ENCODE assay signal across 9 cellular contexts in genomic region chr12:20950248-20950647, GRCh38.
DNase-seq lines count a peak whose midpoint lies in the region; ATAC-seq and TF ChIP-seq lines count a peak whose summit lies in the region.
"Had no signal": no experiment of that assay in that cellular context is flagged by ENCODE, and none has a peak within 500 bp of the region (broad histone marks: within the 10 kb centered on the region; RNA-seq: fewer than 3 reads in every experiment).

No MANE protein-coding gene starts in this region.

- no peaks in the 10 kb centered on the region for H3K79me2 ChIP-seq in neural cell (replicated peaks; ENCODE audit: insufficient read depth, low read length)

- H3K27me3 ChIP-seq in ascending aorta (no peaks in the 10 kb centered on the region), neural cell (ENCODE audit: insufficient read depth, low read depth, low read length) (no peaks in the 10 kb centered on the region)
- H3K27me3 ChIP-seq in naive thymus-derived CD4-positive, alpha-beta T cell (ENCODE audit: control insufficient read depth in 2 of 2, insufficient read depth in 2 of 2, low read length in 2 of 2) = no peaks in the 10 kb centered on the region

- peak; percentile 79 for ATAC-seq in GM21619 (IDR thresholded peaks at IDR 0.05; ENCODE audit: unreplicated experiment)
- ATAC-seq in HG02840 (IDR thresholded peaks at IDR 0.05; ENCODE audit: low FRiP score, unreplicated experiment) = no peak
- ATAC-seq in naive thymus-derived CD4-positive, alpha-beta T cell = no peak

- no peaks in the 10 kb centered on the region for H3K4me1 ChIP-seq in ascending aorta
- no peaks in the 10 kb centered on the region for H3K4me1 ChIP-seq in naive thymus-derived CD4-positive, alpha-beta T cell (ENCODE audit: control insufficient read depth in 2 of 2, insufficient read depth in 2 of 2, low read length in 2 of 2)

- POLR2A ChIA-PET in naive thymus-derived CD4-positive, alpha-beta T cell (lab: Charles Lee) = no interaction called here

- H2AFZ ChIP-seq in neural cell (ENCODE audit: low read depth, low read length) = no peak overlapping the region

- H3K4me2 ChIP-seq in neural cell (ENCODE audit: low read length) = no peak overlapping the region

- TF ChIP-seq RAD21 in neural cell (conservative IDR thresholded peaks at IDR 0.05) = peak; percentile 11

- intact Hi-C loops in ascending aorta (cut with DNase I) = no loop called here
- intact Hi-C loops in naive thymus-derived CD4-positive, alpha-beta T cell (cut with micrococcal nuclease) = no loop called here

- no peak overlapping the region for H3K27ac Mint-ChIP-seq in naive thymus-derived CD4-positive, alpha-beta T cell
- H3K27ac Mint-ChIP-seq: IgD-negative memory B cell had no signal

- no peaks in the 10 kb centered on the region for H3K36me3 Mint-ChIP-seq in naive thymus-derived CD4-positive, alpha-beta T cell

- H3K9me2 ChIP-seq in neural cell (ENCODE audit: insufficient read depth, low read length) = no peaks in the 10 kb centered on the region

- H4K20me1 ChIP-seq in neural cell (ENCODE audit: insufficient read depth) = no peaks in the 10 kb centered on the region

- no peak overlapping the region for H3K4me3 Mint-ChIP-seq in naive thymus-derived CD4-positive, alpha-beta T cell
- H3K4me3 Mint-ChIP-seq: IgD-negative memory B cell had no signal

- no peak overlapping the region for H3K9ac ChIP-seq in neural cell (ENCODE audit: low read length)

- no peaks in the 10 kb centered on the region for H3K36me3 ChIP-seq in ascending aorta
- H3K36me3 ChIP-seq in neural cell (ENCODE audit: insufficient read depth, low read length) = no peaks in the 10 kb centered on the region
- H3K36me3 ChIP-seq in naive thymus-derived CD4-positive, alpha-beta T cell (ENCODE audit: control insufficient read depth in 2 of 3, insufficient read depth in 3 of 3, low read length in 3 of 3) = no peaks in the 10 kb centered on the region

- no peak overlapping the region for H3K27ac ChIP-seq in ascending aorta
- H3K27ac ChIP-seq in neural cell (ENCODE audit: low read length) = no peak overlapping the region
- no peak overlapping the region for H3K27ac ChIP-seq in naive thymus-derived CD4-positive, alpha-beta T cell (ENCODE audit: low read depth, low read length)

- H3K4me1 Mint-ChIP-seq in naive thymus-derived CD4-positive, alpha-beta T cell = peaks cover 0 to 1% (median 0%) of the 10 kb centered on the region in 7 donors

- H3K9me3 ChIP-seq in ascending aorta (no peaks in the 10 kb centered on the region), neural cell (ENCODE audit: low read length) (no peaks in the 10 kb centered on the region)
- no peaks in the 10 kb centered on the region for H3K9me3 ChIP-seq in naive thymus-derived CD4-positive, alpha-beta T cell (ENCODE audit: control insufficient read depth in 2 of 3, low read length in 3 of 3)

- no peaks in the 10 kb centered on the region for H3F3A ChIP-seq in neural cell (ENCODE audit: insufficient read depth, low read length, poor library complexity, severe bottlenecking)

- H3K9me3 Mint-ChIP-seq in naive thymus-derived CD4-positive, alpha-beta T cell = peaks cover 0 to 14% (median 2%) of the 10 kb centered on the region in 11 donors

- peaks cover 0 to 5% (median 0%) of the 10 kb centered on the region in 5 donors for H3K27me3 Mint-ChIP-seq in naive thymus-derived CD4-positive, alpha-beta T cell
- H3K27me3 Mint-ChIP-seq: IgD-negative memory B cell had no signal

- DNase-seq in GM03348 (ENCODE audit: low spot score) (peak; percentile 9), LNCaP clone FGC (ENCODE audit: low read depth) (no peak), ascending aorta (ENCODE audit: low spot score in 2 of 2) (no peak), superior temporal gyrus (ENCODE audit: extremely low spot score) (no peak)
- DNase-seq in naive thymus-derived CD4-positive, alpha-beta T cell = no peak

- no peak for TF ChIP-seq EP300 in neural cell (conservative IDR thresholded peaks at IDR 0.05; ENCODE audit: poor library complexity, severe bottlenecking)

- H3K4me3 ChIP-seq in LNCaP clone FGC (ENCODE audit: low read depth, low read length) (no peak overlapping the region), ascending aorta (no peak overlapping the region), neural cell (ENCODE audit: low read length) (no peak overlapping the region)
- H3K4me3 ChIP-seq in naive thymus-derived CD4-positive, alpha-beta T cell (ENCODE audit: low read length) = no peak overlapping the region

- CTCF ChIA-PET in naive thymus-derived CD4-positive, alpha-beta T cell (lab: Charles Lee) = interaction anchor here (0.6 kb wide), 1 partner anchor 1370 kb away, joined by 3 read pairs; no protein-coding TSS in a partner anchor

- TF ChIP-seq CTCF in LNCaP clone FGC (IDR thresholded peaks at IDR 0.05; ENCODE audit: control insufficient read depth, extremely low read depth, insufficient read depth) (peak; percentile 69), ascending aorta (IDR thresholded peaks at IDR 0.05) (peak in 2 of 3 experiments; percentile 19 to 22), neural cell (IDR thresholded peaks at IDR 0.05; ENCODE audit: poor library complexity, severe bottlenecking) (no peak)

TF ChIP-seq in neural cell, 6 proteins besides CTCF, POLR2A, EP300 and RAD21:
- no peak for TF ChIP-seq EZH2 (IDR thresholded peaks at IDR 0.05; ENCODE audit: borderline replicate concordance, insufficient read depth, low read length, poor library complexity, severe bottlenecking)
- no peak for TF ChIP-seq MXI1 (conservative IDR thresholded peaks at IDR 0.05; ENCODE audit: poor library complexity, severe bottlenecking)
